ENCODE assay signal across 19 cellular contexts in genomic region chr1:185257947-185258203, GRCh38. TPM values are rescaled to one million over a fixed set of nuclear protein-coding genes. Genes with fewer than 3 reads are reported as not detected.
DNase-seq lines count a peak whose midpoint lies in the region; ATAC-seq, FAIRE-seq and TF ChIP-seq lines count a peak whose summit lies in the region.
"Had no signal": no experiment of that assay in that cellular context is flagged by ENCODE, and none has a peak within 500 bp of the region (broad histone marks: within the 10 kb centered on the region; RNA-seq: fewer than 3 reads in every experiment).

No MANE protein-coding gene starts in this region.

- peaks cover 1% of the 10 kb centered on the region for H3K36me3 Mint-ChIP-seq in T-helper 2 cell treated with Interferon-gamma antibody and Interleukin-4, amounts not matched to agents 5 μg/mL and 100 μg/mL, for 36 hours (ENCODE audit: low read depth)
- H3K36me3 Mint-ChIP-seq in endothelial cell (ENCODE audit: low read depth, unreplicated experiment): no peaks in the 10 kb centered on the region

- H3K4me1 Mint-ChIP-seq in T-helper 2 cell treated with Interferon-gamma antibody and Interleukin-4, amounts not matched to agents 5 μg/mL and 100 μg/mL, for 36 hours (ENCODE audit: low read depth): peaks cover 12% of the 10 kb centered on the region
- H3K4me1 Mint-ChIP-seq in endothelial cell (ENCODE audit: unreplicated experiment): no peaks in the 10 kb centered on the region
- H3K4me1 Mint-ChIP-seq: naive B cell had no signal

- no TSS peak for BruUV-seq in PC-3 (replicated peaks; lab: Mats Ljungman, UMichigan)

- no peak for DNase-seq in T-helper 2 cell treated with Interferon-gamma antibody and Interleukin-4, amounts not matched to agents 5 μg/mL and 100 μg/mL, for 36 hours (ENCODE audit: low spot score)
- DNase-seq in T-helper 2 cell: no peak
- peak; percentile 49 for DNase-seq in PC-3
- no peak for DNase-seq in endothelial cell (ENCODE audit: low spot score)
- DNase-seq in pancreas: no peak
- DNase-seq in AML-193 (lab: John Stamatoyannopoulos, UW): no peak
- DNase-seq in kidney: no peak
- DNase-seq: activated naive CD4-positive, alpha-beta T cell treated with anti-CD3 and anti-CD28 coated beads, Interleukin-2, amount 50 U/mL, for 16 hours; DMS153; naive B cell; NCI-H187; thyroid gland had no signal

- H3K4me3 ChIP-seq in PC-3 (ENCODE audit: low read length) (peak overlapping the region; percentile 65), pancreas (no peak overlapping the region), kidney (ENCODE audit: low read length in 2 of 2) (no peak overlapping the region)
- H3K4me3 ChIP-seq: A549, SK-N-MC, thyroid gland had no signal

- H3K27ac ChIP-seq in PC-3 (ENCODE audit: low read length) (peak overlapping the region; percentile 34), pancreas (no peak overlapping the region), kidney (ENCODE audit: low read depth in 2 of 2, low read length in 2 of 2) (no peak overlapping the region)
- H3K27ac ChIP-seq: A549, SK-N-MC, thyroid gland had no signal

- H3K36me3 ChIP-seq in PC-3 (ENCODE audit: low read depth, low read length) (no peaks in the 10 kb centered on the region), pancreas (no peaks in the 10 kb centered on the region), kidney (ENCODE audit: control insufficient read depth in 1 of 2, insufficient read depth in 2 of 2, low read length in 2 of 2) (no peaks in the 10 kb centered on the region)
- H3K36me3 ChIP-seq: thyroid gland had no signal

- H3K27me3 Mint-ChIP-seq in T-helper 2 cell treated with Interferon-gamma antibody and Interleukin-4, amounts not matched to agents 5 μg/mL and 100 μg/mL, for 36 hours (ENCODE audit: low read depth): peaks cover 2% of the 10 kb centered on the region
- no peaks in the 10 kb centered on the region for H3K27me3 Mint-ChIP-seq in endothelial cell (ENCODE audit: unreplicated experiment)
- H3K27me3 Mint-ChIP-seq: naive B cell had no signal

- H3K79me2 ChIP-seq in PC-3 (ENCODE audit: low read length): no peaks in the 10 kb centered on the region

- no peaks in the 10 kb centered on the region for H4K20me1 ChIP-seq in PC-3 (ENCODE audit: low read length)

- no peaks in the 10 kb centered on the region for H3K27me3 ChIP-seq in PC-3 (ENCODE audit: low read length)
- no peaks in the 10 kb centered on the region for H3K27me3 ChIP-seq in pancreas
- H3K27me3 ChIP-seq: thyroid gland had no signal

- POLR2A ChIA-PET in PC-3 (lab: Charles Lee; ENCODE audit: unreplicated experiment): no interaction called here

- peak overlapping the region; percentile 82 for H3K4me2 ChIP-seq in PC-3 (ENCODE audit: low read length)
- H3K4me2 ChIP-seq: A549 had no signal

- peak overlapping the region; percentile 55 for H3K4me3 Mint-ChIP-seq in T-helper 2 cell treated with Interferon-gamma antibody and Interleukin-4, amounts not matched to agents 5 μg/mL and 100 μg/mL, for 36 hours
- peak overlapping the region; percentile 33 for H3K4me3 Mint-ChIP-seq in endothelial cell (ENCODE audit: unreplicated experiment)
- H3K4me3 Mint-ChIP-seq: naive B cell had no signal

- 73 to 84% methylated on average over 2 of the region's 2 CpGs for WGBS in pancreas, 2 donors

- H3K9ac ChIP-seq in PC-3 (ENCODE audit: low read length) (peak overlapping the region; percentile 47), kidney (ENCODE audit: low read length in 2 of 2) (no peak overlapping the region)

- H3K27ac Mint-ChIP-seq in T-helper 2 cell treated with Interferon-gamma antibody and Interleukin-4, amounts not matched to agents 5 μg/mL and 100 μg/mL, for 36 hours: peak overlapping the region; percentile 49
- H3K27ac Mint-ChIP-seq in endothelial cell (ENCODE audit: unreplicated experiment): peak overlapping the region; percentile 37
- H3K27ac Mint-ChIP-seq: naive B cell had no signal

- peaks cover 4% of the 10 kb centered on the region for H3K9me3 Mint-ChIP-seq in T-helper 2 cell treated with Interferon-gamma antibody and Interleukin-4, amounts not matched to agents 5 μg/mL and 100 μg/mL, for 36 hours
- no peaks in the 10 kb centered on the region for H3K9me3 Mint-ChIP-seq in endothelial cell (ENCODE audit: unreplicated experiment)

- no peaks in the 10 kb centered on the region for H3K9me2 ChIP-seq in PC-3 (replicated peaks; ENCODE audit: low read length)

- no peaks in the 10 kb centered on the region for H3K9me3 ChIP-seq in PC-3 (ENCODE audit: low read length)
- H3K9me3 ChIP-seq in pancreas: no peaks in the 10 kb centered on the region
- H3K9me3 ChIP-seq in kidney (ENCODE audit: control insufficient read depth in 1 of 2, low read length in 2 of 2): no peaks in the 10 kb centered on the region
- H3K9me3 ChIP-seq: A549, thyroid gland had no signal

- H3K4me1 ChIP-seq in PC-3 (ENCODE audit: insufficient read depth, low read length) (peaks cover 32% of the 10 kb centered on the region), pancreas (no peaks in the 10 kb centered on the region), kidney (ENCODE audit: control insufficient read depth in 1 of 2, insufficient read depth in 1 of 2, low read depth in 1 of 2, low read length in 2 of 2) (no peaks in the 10 kb centered on the region)
- H3K4me1 ChIP-seq: thyroid gland had no signal

- TF ChIP-seq CTCF in PC-3 (conservative IDR thresholded peaks at IDR 0.05; ENCODE audit: low read depth, low read length): no peak
- no peak for TF ChIP-seq CTCF in endothelial cell (IDR thresholded peaks at IDR 0.05; ENCODE audit: unreplicated experiment)
- TF ChIP-seq CTCF in pancreas (IDR thresholded peaks at IDR 0.05): no peak
- TF ChIP-seq CTCF in kidney (IDR thresholded peaks at IDR 0.05; ENCODE audit: borderline replicate concordance, extremely low read depth, insufficient read depth): no peak

- ATAC-seq in PC-3 (peak; percentile 77), pancreas (no peak), HG03039 (IDR thresholded peaks at IDR 0.05; ENCODE audit: unreplicated experiment) (no peak)
- ATAC-seq: A549 had no signal

- FAIRE-seq in pancreas (lab: Jason Lieb, UNC) (peak; percentile 9), kidney (lab: Jason Lieb, UNC) (no peak)
- FAIRE-seq: A549, colon, frontal cortex, H54, keratinocyte had no signal

- no peaks in the 10 kb centered on the region for H3F3A ChIP-seq in PC-3 (ENCODE audit: low read length, unreplicated experiment)

- intact Hi-C loops in PC-3 (cut with micrococcal nuclease) (no loop called here), pancreas (cut with DNase I) (no loop called here), kidney (cut with DNase I) (no loop called here)

- CTCF ChIA-PET in PC-3 (lab: Charles Lee): no interaction called here

- peak overlapping the region; percentile 42; the same call in 1 of the 2 replicates for H2AFZ ChIP-seq in PC-3 (ENCODE audit: low read length)

RNA-seq across cellular contexts. Expression of gene IVNS1ABP, which starts 59.2 kb away (rescaled TPM):
- total RNA-seq in PC-3 (2014; rRNA removed) (21.0 and 30.7 TPM in 2 replicates), endothelial cell (ENCODE audit: unreplicated experiment) (95.9 TPM), pancreas (10 to 100 TPM; 23.3 to 53.9 (median 35.2) TPM), kidney (198 TPM)
- polyA plus RNA-seq in pancreas (10 to 100 TPM; 22.9 to 53.6 TPM), kidney (ENCODE audit: insufficient read depth, low read depth, low replicate concordance) (115 TPM)
